ENCODE assay signal across 8 cellular contexts in the genomic region with DNA sequence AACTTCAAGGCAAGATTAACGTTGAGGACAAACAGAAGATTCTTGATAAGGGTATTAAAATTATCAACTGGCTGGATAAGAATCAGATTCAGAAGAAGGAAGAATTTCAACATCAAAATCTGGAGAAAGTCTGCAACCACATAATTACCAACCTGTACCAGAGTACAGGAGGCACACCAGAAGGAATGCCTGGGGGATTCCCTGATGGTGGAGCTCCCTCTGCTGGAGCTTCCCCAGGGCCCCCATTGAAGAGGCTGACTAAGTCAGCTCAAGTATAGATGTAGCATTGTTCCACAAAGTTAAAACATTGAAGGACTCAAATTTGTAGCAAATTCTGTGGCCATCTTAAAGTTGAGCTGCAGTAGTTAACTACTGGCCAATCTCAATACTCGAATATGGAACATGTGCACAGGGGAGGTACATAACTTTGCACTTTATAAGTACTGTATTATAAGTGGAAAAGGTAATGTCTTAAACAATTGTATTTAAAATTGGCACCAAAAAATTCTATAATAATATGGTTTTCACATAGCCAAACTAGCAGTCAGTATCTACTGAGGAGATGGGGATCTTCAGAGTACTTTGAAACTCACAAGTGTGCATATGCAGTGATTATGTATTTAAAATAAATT.
DNase-seq lines count a peak whose midpoint lies in the region; ATAC-seq and FAIRE-seq lines count a peak whose summit lies in the region.

No MANE protein-coding gene starts in this region.

- DNase-seq in DMS53 (lab: John Stamatoyannopoulos, UW) (peak; percentile 74), GM19239 (ENCODE audit: insufficient read length, low spot score) (peak; percentile 6), amniotic epithelial cell (ENCODE audit: low read depth) (peak; percentile 87), left kidney (ENCODE audit: low read depth, low spot score) (peak; percentile 47), DMS79 (lab: John Stamatoyannopoulos, UW) (no peak), DMS114 treated with DMSO at 0.1 percent for 48 hours (lab: John Stamatoyannopoulos, UW; ENCODE audit: unreplicated experiment) (no peak)
- no peak for DNase-seq in T-helper 2 cell treated with Interferon-gamma antibody and Interleukin-4, amounts not matched to agents 5 μg/mL and 100 μg/mL, for 36 hours (ENCODE audit: low spot score)

- no peaks in the 10 kb centered on the region for H3K9me3 Mint-ChIP-seq in T-helper 2 cell treated with Interferon-gamma antibody and Interleukin-4, amounts not matched to agents 5 μg/mL and 100 μg/mL, for 36 hours

- ATAC-seq in HG03378 (IDR thresholded peaks at IDR 0.05; ENCODE audit: unreplicated experiment) = peak; percentile 73

- no peaks in the 10 kb centered on the region for H3K36me3 Mint-ChIP-seq in T-helper 2 cell treated with Interferon-gamma antibody and Interleukin-4, amounts not matched to agents 5 μg/mL and 100 μg/mL, for 36 hours (ENCODE audit: low read depth)

- no peak overlapping the region for H3K27ac Mint-ChIP-seq in T-helper 2 cell treated with Interferon-gamma antibody and Interleukin-4, amounts not matched to agents 5 μg/mL and 100 μg/mL, for 36 hours

- no peak for FAIRE-seq in GM19239 (lab: Jason Lieb, UNC)

- H3K27me3 Mint-ChIP-seq in T-helper 2 cell treated with Interferon-gamma antibody and Interleukin-4, amounts not matched to agents 5 μg/mL and 100 μg/mL, for 36 hours (ENCODE audit: low read depth) = no peaks in the 10 kb centered on the region

- H3K4me3 Mint-ChIP-seq in T-helper 2 cell treated with Interferon-gamma antibody and Interleukin-4, amounts not matched to agents 5 μg/mL and 100 μg/mL, for 36 hours = no peak overlapping the region

- no peaks in the 10 kb centered on the region for H3K4me1 Mint-ChIP-seq in T-helper 2 cell treated with Interferon-gamma antibody and Interleukin-4, amounts not matched to agents 5 μg/mL and 100 μg/mL, for 36 hours (ENCODE audit: low read depth)

Comparison
In these comparisons a context has a peak if more than half of its experiments do, and no peak if none do; other contexts are left out.
1. DNase-seq: peak in DMS53 (single experiment), GM19239 (single experiment), amniotic epithelial cell (single experiment) and left kidney (single experiment); none in DMS79 (single experiment), DMS114 treated with DMSO at 0.1 percent for 48 hours (single experiment) and T-helper 2 cell treated with Interferon-gamma antibody and Interleukin-4, amounts not matched to agents 5 μg/mL and 100 μg/mL, for 36 hours (single experiment).